Comparison of ENCODE assay signal across 15 cellular contexts in genomic region chr1:70583522-70583921, GRCh38.
DNase-seq lines count a peak whose midpoint lies in the region; ATAC-seq and TF ChIP-seq lines count a peak whose summit lies in the region.
"Had no signal": no experiment of that assay in that cellular context is flagged by ENCODE, and none has a peak within 500 bp of the region (broad histone marks: within the 10 kb centered on the region; RNA-seq: fewer than 3 reads in every experiment).

No MANE protein-coding gene starts in this region.

- H3K27ac Mint-ChIP-seq in natural killer cell: no peak overlapping the region
- H3K27ac Mint-ChIP-seq: activated CD8-positive, alpha-beta memory T cell treated with anti-CD3 and anti-CD28 coated beads, Interleukin-2, amount 10 ng/mL, durations not matched to agents 7 days and 5 days; CD8-positive, alpha-beta T cell; immature natural killer cell had no signal

- no peaks in the 10 kb centered on the region for H3K4me1 Mint-ChIP-seq in natural killer cell
- H3K4me1 Mint-ChIP-seq: activated CD8-positive, alpha-beta memory T cell treated with anti-CD3 and anti-CD28 coated beads, Interleukin-2, amount 10 ng/mL, durations not matched to agents 7 days and 5 days; immature natural killer cell had no signal

- no peaks in the 10 kb centered on the region for H3K9me3 ChIP-seq in upper lobe of right lung
- H3K9me3 ChIP-seq: breast epithelium had no signal

- H3K4me3 Mint-ChIP-seq in natural killer cell: no peak overlapping the region
- H3K4me3 Mint-ChIP-seq: activated CD8-positive, alpha-beta memory T cell treated with anti-CD3 and anti-CD28 coated beads, Interleukin-2, amount 10 ng/mL, durations not matched to agents 7 days and 5 days; CD8-positive, alpha-beta T cell; immature natural killer cell had no signal

- H3K4me3 ChIP-seq in upper lobe of right lung: no peak overlapping the region
- H3K4me3 ChIP-seq: breast epithelium, spleen had no signal

- no peaks in the 10 kb centered on the region for H3K36me3 Mint-ChIP-seq in natural killer cell
- H3K36me3 Mint-ChIP-seq: activated CD8-positive, alpha-beta memory T cell treated with anti-CD3 and anti-CD28 coated beads, Interleukin-2, amount 10 ng/mL, durations not matched to agents 7 days and 5 days; CD8-positive, alpha-beta T cell; immature natural killer cell had no signal

- ATAC-seq in GM19351 (IDR thresholded peaks at IDR 0.05; ENCODE audit: unreplicated experiment) (peak; percentile 47), HG02642 (IDR thresholded peaks at IDR 0.05; ENCODE audit: poor library complexity, unreplicated experiment) (peak; percentile 79), HG03442 (IDR thresholded peaks at IDR 0.05; ENCODE audit: unreplicated experiment) (peak; percentile 74), upper lobe of right lung (peak; percentile 36), Right ventricle myocardium superior (ENCODE audit: poor library complexity) (no peak), natural killer cell (no peak)
- ATAC-seq: activated CD8-positive, alpha-beta memory T cell treated with anti-CD3 and anti-CD28 coated beads, Interleukin-2, amount 10 ng/mL, durations not matched to agents 7 days and 5 days; CD8-positive, alpha-beta T cell had no signal

- intact Hi-C loops in upper lobe of right lung (cut with DNase I): no loop called here
- intact Hi-C loops in Right ventricle myocardium superior (cut with DNase I): no loop called here
- intact Hi-C loops in natural killer cell (cut with micrococcal nuclease): no loop called here

- TF ChIP-seq CTCF in upper lobe of right lung (IDR thresholded peaks at IDR 0.05): no peak
- no peak for TF ChIP-seq CTCF in natural killer cell (IDR thresholded peaks at IDR 0.05)

- H3K27me3 Mint-ChIP-seq in natural killer cell (ENCODE audit: low read depth in 2 of 2): no peaks in the 10 kb centered on the region
- H3K27me3 Mint-ChIP-seq: activated CD8-positive, alpha-beta memory T cell treated with anti-CD3 and anti-CD28 coated beads, Interleukin-2, amount 10 ng/mL, durations not matched to agents 7 days and 5 days had no signal

- H3K27ac ChIP-seq in upper lobe of right lung: no peak overlapping the region
- H3K27ac ChIP-seq: breast epithelium, spleen had no signal

- peaks cover 0 to 3% of the 10 kb centered on the region in 2 donors for H3K9me3 Mint-ChIP-seq in natural killer cell
- H3K9me3 Mint-ChIP-seq: CD8-positive, alpha-beta T cell had no signal

- no peak for DNase-seq in upper lobe of right lung
- DNase-seq in Right ventricle myocardium superior: no peak
- DNase-seq in NCI-H2029 (lab: John Stamatoyannopoulos, UW): no peak
- DNase-seq in natural killer cell: no peak
- DNase-seq: activated CD8-positive, alpha-beta memory T cell treated with anti-CD3 and anti-CD28 coated beads, Interleukin-2, amount 10 ng/mL, durations not matched to agents 7 days and 5 days; activated naive CD4-positive, alpha-beta T cell treated with anti-CD3 and anti-CD28 coated beads, Interleukin-2, amount 50 U/mL, for 16 hours; CD8-positive, alpha-beta T cell; effector CD8-positive, alpha-beta T cell; immature natural killer cell; NCI-H1930; spleen had no signal

- no peaks in the 10 kb centered on the region for H3K4me1 ChIP-seq in upper lobe of right lung
- H3K4me1 ChIP-seq: breast epithelium, spleen had no signal

- H3K27me3 ChIP-seq in upper lobe of right lung: no peaks in the 10 kb centered on the region
- H3K27me3 ChIP-seq: breast epithelium, spleen had no signal

- H3K36me3 ChIP-seq in upper lobe of right lung: no peaks in the 10 kb centered on the region
- H3K36me3 ChIP-seq: breast epithelium, spleen had no signal

Comparison
In these comparisons a context has a peak if more than half of its experiments do, and no peak if none do; other contexts are left out.
1. ATAC-seq: peak in GM19351 (single experiment), HG02642 (single experiment), HG03442 (single experiment) and upper lobe of right lung (single experiment); none in Right ventricle myocardium superior (single experiment) and natural killer cell (0 of 3).